ENCODE assay signal across 22 cellular contexts in the genomic region with DNA sequence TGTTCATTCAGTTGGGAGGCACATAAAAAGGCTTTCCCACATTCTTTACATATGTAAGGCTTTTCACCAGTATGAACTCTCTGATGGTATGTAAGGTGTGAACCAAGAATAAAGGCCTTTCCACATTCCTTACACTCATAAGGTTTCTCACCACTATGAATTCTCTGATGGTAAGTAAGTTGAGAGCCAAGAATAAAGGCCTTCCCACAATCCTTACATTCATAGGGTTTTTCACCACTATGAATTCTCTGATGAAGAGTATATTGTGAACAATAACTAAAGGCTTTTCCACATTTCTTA. TPM values are rescaled to one million over a fixed set of nuclear protein-coding genes. Genes with fewer than 3 reads are reported as not detected.
A peak's percentile ranks its signal among the peaks of the same experiment; 100 is the strongest.
DNase-seq lines count a peak whose midpoint lies in the region; ATAC-seq and TF ChIP-seq lines count a peak whose summit lies in the region.
"Had no signal": no experiment of that assay in that cellular context is flagged by ENCODE, and none has a peak within 500 bp of the region (broad histone marks: within the 10 kb centered on the region; RNA-seq: fewer than 3 reads in every experiment).

No MANE protein-coding gene starts in this region.

- no peaks in the 10 kb centered on the region for H3K79me1 ChIP-seq in mesendoderm (ENCODE audit: low read length)

- H3K4me2 ChIP-seq in BLaER1: no peak overlapping the region
- no peak overlapping the region for H3K4me2 ChIP-seq in mesendoderm (ENCODE audit: low read length)
- H3K4me2 ChIP-seq: GM23338, KMS-11 had no signal

- no peak overlapping the region for H2BK5ac ChIP-seq in mesendoderm (ENCODE audit: low read length)

- H3K27me3 ChIP-seq in BLaER1 (no peaks in the 10 kb centered on the region), mesendoderm (ENCODE audit: insufficient read depth, low read length, poor library complexity) (no peaks in the 10 kb centered on the region)

- TF ChIP-seq CTCF in activated CD8-positive, alpha-beta T cell treated with anti-CD3 and anti-CD28 coated beads for 36 hours (IDR thresholded peaks at IDR 0.05): no peak

- no peak overlapping the region for H2AK5ac ChIP-seq in mesendoderm (ENCODE audit: low read length)

- peaks cover 69% of the 10 kb centered on the region for H3K9me3 Mint-ChIP-seq in activated CD8-positive, alpha-beta T cell treated with anti-CD3 and anti-CD28 coated beads for 36 hours

- peak overlapping the region; percentile 40; the same call in 1 of the 2 replicates for H3K4me3 ChIP-seq in BLaER1
- peak overlapping the region; percentile 11 for H3K4me3 ChIP-seq in mesendoderm (ENCODE audit: low read length)
- H3K4me3 ChIP-seq: GM23338, HAP-1 had no signal

- H3K9me3 ChIP-seq in BLaER1: peaks cover 100% of the 10 kb centered on the region; the same call in 1 of the 2 replicates

- DNase-seq in Caki2 (ENCODE audit: low read depth) (peak; percentile 11), dermis blood vessel endothelial cell (peak; percentile 1), mesendoderm (peak; percentile 23)
- no peak for DNase-seq in activated CD8-positive, alpha-beta T cell treated with anti-CD3 and anti-CD28 coated beads for 36 hours
- DNase-seq: IMR-90, MM.1S, NCI-H1048, NCI-H1417 treated with DMSO at 0.1 percent for 48 hours, NCI-H1694 treated with DMSO at 0.1 percent for 48 hours, NCI-H2081, NCI-H2227 treated with DMSO at 0.1 percent for 48 hours, NCI-H526 treated with DMSO at 0.1 percent for 48 hours, SHP77 had no signal

- no peak overlapping the region for H3K9ac ChIP-seq in BLaER1
- no peak overlapping the region for H3K9ac ChIP-seq in mesendoderm (ENCODE audit: low read length)
- H3K9ac ChIP-seq: KMS-11 had no signal

- POLR2A ChIA-PET in activated CD8-positive, alpha-beta T cell treated with anti-CD3 and anti-CD28 coated beads for 36 hours (lab: Charles Lee): no interaction called here

- H3K36me3 Mint-ChIP-seq in activated CD8-positive, alpha-beta T cell treated with anti-CD3 and anti-CD28 coated beads for 36 hours (ENCODE audit: low read depth): peaks cover 83% of the 10 kb centered on the region

- H3K4me1 ChIP-seq in BLaER1: no peaks in the 10 kb centered on the region
- H3K4me1 ChIP-seq in mesendoderm (ENCODE audit: control insufficient read depth, low read depth, low read length): no peaks in the 10 kb centered on the region
- H3K4me1 ChIP-seq: HAP-1 had no signal

- H3K79me2 ChIP-seq in mesendoderm (ENCODE audit: control insufficient read depth, insufficient read depth, low read length): no peaks in the 10 kb centered on the region

- no peak overlapping the region for H3K4ac ChIP-seq in mesendoderm (ENCODE audit: low read depth, low read length)

- no peak overlapping the region for H3K23ac ChIP-seq in mesendoderm (ENCODE audit: low read length)

- no peak overlapping the region for H3K56ac ChIP-seq in mesendoderm (ENCODE audit: low read length)

- H4K20me1 ChIP-seq in BLaER1: no peaks in the 10 kb centered on the region

- no peak for ATAC-seq in GM21576 (IDR thresholded peaks at IDR 0.05; ENCODE audit: unreplicated experiment)
- ATAC-seq in activated CD8-positive, alpha-beta T cell treated with anti-CD3 and anti-CD28 coated beads for 36 hours: no peak
- ATAC-seq in GM21529 (IDR thresholded peaks at IDR 0.05; ENCODE audit: unreplicated experiment): no peak
- ATAC-seq: GM23338, Panc1 had no signal

- peaks cover 92% of the 10 kb centered on the region for H3K36me3 ChIP-seq in BLaER1
- H3K36me3 ChIP-seq in mesendoderm (ENCODE audit: control insufficient read depth, insufficient read depth, low read length): no peaks in the 10 kb centered on the region
- H3K36me3 ChIP-seq: HAP-1 had no signal

- no peak overlapping the region for H2BK120ac ChIP-seq in mesendoderm (ENCODE audit: low read depth, low read length)

- no peak overlapping the region for H4K5ac ChIP-seq in mesendoderm (ENCODE audit: low read length)

- H3K4me1 Mint-ChIP-seq in activated CD8-positive, alpha-beta T cell treated with anti-CD3 and anti-CD28 coated beads for 36 hours (ENCODE audit: low read depth): no peaks in the 10 kb centered on the region
- H3K4me1 Mint-ChIP-seq: CD14-positive monocyte, GM23338 had no signal

- intact Hi-C loops in activated CD8-positive, alpha-beta T cell treated with anti-CD3 and anti-CD28 coated beads for 36 hours (cut with micrococcal nuclease): no loop called here

- H3K27ac ChIP-seq in BLaER1 (no peak overlapping the region), mesendoderm (ENCODE audit: low read depth, low read length) (no peak overlapping the region)
- H3K27ac ChIP-seq: KMS-11, RWPE1 had no signal

- H4K8ac ChIP-seq in mesendoderm (ENCODE audit: low read depth, low read length): no peak overlapping the region

- CTCF ChIA-PET in activated CD8-positive, alpha-beta T cell treated with anti-CD3 and anti-CD28 coated beads for 36 hours (lab: Charles Lee): no interaction called here

- H3K4me3 Mint-ChIP-seq in activated CD8-positive, alpha-beta T cell treated with anti-CD3 and anti-CD28 coated beads for 36 hours: no peak overlapping the region
- H3K4me3 Mint-ChIP-seq: CD14-positive monocyte, GM23338 had no signal

- no peak overlapping the region for H2BK15ac ChIP-seq in mesendoderm (replicated peaks; ENCODE audit: low read depth)

- H3K27me3 Mint-ChIP-seq in activated CD8-positive, alpha-beta T cell treated with anti-CD3 and anti-CD28 coated beads for 36 hours: no peaks in the 10 kb centered on the region

- no peak overlapping the region for H3K18ac ChIP-seq in mesendoderm (ENCODE audit: low read length)

- in situ Hi-C loops in Caki2 (cut with HindIII; ENCODE audit: low pct_unique_long_range_greater_than_20kb, low sequenced_read_pairs): no loop called here

- H3K27ac Mint-ChIP-seq in activated CD8-positive, alpha-beta T cell treated with anti-CD3 and anti-CD28 coated beads for 36 hours: no peak overlapping the region
- H3K27ac Mint-ChIP-seq: CD14-positive monocyte, GM23338 had no signal

RNA-seq across cellular contexts. Expression of a gene that starts 29.3 kb away (rescaled TPM):
- 0.74 and 0.84 TPM in 2 replicates for total RNA-seq in Caki2 (2014; rRNA removed; shearing (Covaris generic); ENCODE audit: low replicate concordance)
- total RNA-seq in dermis blood vessel endothelial cell: 1.7 and 4.4 TPM in 2 replicates
- polyA plus RNA-seq in mesendoderm (2013, experiment 1 of 2): 1.9 TPM
- polyA plus RNA-seq in mesendoderm (2013, experiment 2 of 2): 1.6 TPM
- 1 to 10 TPM; 3.4 to 4.0 TPM for total RNA-seq in activated CD8-positive, alpha-beta T cell treated with anti-CD3 and anti-CD28 coated beads for 36 hours

RNA-seq across cellular contexts. Expression of a gene that starts 29.4 kb away (rescaled TPM):
- total RNA-seq in Caki2 (2014; rRNA removed; shearing (Covaris generic); ENCODE audit: low replicate concordance): not detected in 2 replicates
- total RNA-seq in dermis blood vessel endothelial cell: 0.17 and 1.1 TPM in 2 replicates
- 0.11 TPM for polyA plus RNA-seq in mesendoderm (2013, experiment 1 of 2)
- 0.08 TPM for polyA plus RNA-seq in mesendoderm (2013, experiment 2 of 2)
- total RNA-seq in activated CD8-positive, alpha-beta T cell treated with anti-CD3 and anti-CD28 coated beads for 36 hours: 1 to 10 TPM; 1.7 to 2.2 TPM
- polyA plus RNA-seq: CD14-positive monocyte, GM23338 had no signal

RNA-seq across cellular contexts. Expression of a gene that starts 58.6 kb away (rescaled TPM):
- 0.78 and 0.95 TPM in 2 replicates for total RNA-seq in Caki2 (2014; rRNA removed; shearing (Covaris generic); ENCODE audit: low replicate concordance)
- 1.1 and 1.2 TPM in 2 replicates for total RNA-seq in dermis blood vessel endothelial cell
- 5.5 TPM for polyA plus RNA-seq in mesendoderm (2013, experiment 1 of 2)
- polyA plus RNA-seq in mesendoderm (2013, experiment 2 of 2): 5.5 TPM
- total RNA-seq in activated CD8-positive, alpha-beta T cell treated with anti-CD3 and anti-CD28 coated beads for 36 hours: 1 to 10 TPM; 3.5 to 3.8 TPM
- polyA plus RNA-seq: CD14-positive monocyte had no signal
